ENCODE assay signal across 21 cellular contexts in the genomic region with DNA sequence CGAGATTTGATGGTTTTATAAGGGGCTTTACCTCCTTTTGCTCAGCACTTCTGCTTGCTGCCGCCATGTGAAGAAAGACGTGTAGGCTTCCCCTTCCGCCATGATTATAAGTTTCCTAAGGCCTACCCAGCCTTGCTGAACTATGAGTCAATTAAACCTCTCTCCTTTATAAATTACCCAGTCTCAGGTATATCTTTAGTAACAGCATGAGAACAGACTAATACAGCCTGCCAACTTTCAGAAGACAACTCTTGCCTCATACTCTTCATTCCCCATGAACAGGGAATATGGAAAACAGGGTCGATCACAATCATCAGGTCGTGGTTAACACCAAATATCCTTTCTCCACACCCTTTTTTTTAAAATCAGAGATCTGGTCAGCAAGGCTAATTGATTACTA.
"Had no signal": no experiment of that assay in that cellular context is flagged by ENCODE, and none has a peak within 500 bp of the region (broad histone marks: within the 10 kb centered on the region; RNA-seq: fewer than 3 reads in every experiment).

No MANE protein-coding gene starts in this region.

- H3K9ac ChIP-seq: KMS-11 had no signal

- ATAC-seq: K562, SK-N-SH treated with all-trans-retinoic acid at 6 μM for 48 hours had no signal

- H3K36me3 ChIP-seq: SJCRH30 had no signal

- H3K4me2 ChIP-seq: KMS-11 had no signal

- H3K9me3 ChIP-seq: SJCRH30 had no signal

- H3K27ac ChIP-seq: KMS-11, SJCRH30 had no signal

- H3K27me3 ChIP-seq: SJCRH30 had no signal

- H3K4me1 ChIP-seq: SJCRH30 had no signal

- FAIRE-seq: K562, RCC 7860 had no signal

- DNase-seq: Kasumi-1, MM.1S, NCI-H1092 treated with DMSO at 0.1 percent for 48 hours, NCI-H1436, NCI-H187, NCI-H2029, NCI-H2081 treated with DMSO at 0.1 percent for 48 hours, NCI-H2171, NCI-H226, NCI-H446, NCI-H510A, NCI-H524 treated with DMSO at 0.1 percent for 48 hours, NCI-H69, NCI-H774, RPMI8226, SHP77 treated with DMSO at 0.1 percent for 48 hours, SJCRH30 had no signal

- H3K4me3 ChIP-seq: K562, SJCRH30 had no signal
